Comparison of ENCODE assay signal across 25 cellular contexts in genomic region chr6:5367510-5367909, GRCh38.
"Had no signal": no experiment of that assay in that cellular context is flagged by ENCODE, and none has a peak within 500 bp of the region (broad histone marks: within the 10 kb centered on the region; RNA-seq: fewer than 3 reads in every experiment).

No MANE protein-coding gene starts in this region.

- H3K27ac ChIP-seq: colonic mucosa, lower lobe of right lung, neutrophil, parathyroid adenoma, right lobe of liver, suprapubic skin, transverse colon, upper lobe of right lung, uterus had no signal

- H3K4me3 ChIP-seq: colonic mucosa, esophagus squamous epithelium, lower lobe of right lung, right lobe of liver, suprapubic skin, transverse colon, upper lobe of right lung, uterus had no signal

- H3K27me3 ChIP-seq: colonic mucosa, esophagus squamous epithelium, neutrophil, right lobe of liver, suprapubic skin, transverse colon, upper lobe of right lung, uterus had no signal

- H3K9ac ChIP-seq: parathyroid adenoma had no signal

- H3K4me1 ChIP-seq: colonic mucosa, lower lobe of right lung, parathyroid adenoma, right lobe of liver, upper lobe of right lung, uterus had no signal

- ATAC-seq: lower lobe of right lung; natural killer cell; right lobe of liver; stimulated activated naive CD8-positive, alpha-beta T cell treated with anti-CD3 and anti-CD28 coated beads, Interleukin-15, amount 100 ng/mL, for 72 hours; upper lobe of right lung had no signal

- H2AFZ ChIP-seq: parathyroid adenoma had no signal

- H3K9me3 ChIP-seq: colonic mucosa, esophagus squamous epithelium, lower lobe of right lung, neutrophil, right lobe of liver, suprapubic skin, transverse colon, upper lobe of right lung, uterus had no signal

- H3K36me3 ChIP-seq: colonic mucosa, right lobe of liver, suprapubic skin, transverse colon had no signal

- DNase-seq: colonic mucosa; effector CD8-positive, alpha-beta T cell; endodermal cell; esophagus squamous epithelium; hypothalamus; immature natural killer cell; islet precursor cell; kidney glomerular epithelial cell; left ventricle myocardium superior; lower lobe of right lung; natural killer cell; right lobe of liver; stimulated activated CD4-positive, alpha-beta T cell treated with anti-CD3 and anti-CD28 coated beads, Interleukin-15, amount 100 ng/mL, for 24 hours; stimulated activated CD4-positive, alpha-beta T cell treated with anti-CD3 and anti-CD28 coated beads, Interleukin-2, amount 100 ng/mL, for 48 hours; stimulated activated CD8-positive, alpha-beta memory T cell treated with anti-CD3 and anti-CD28 coated beads, Interleukin-4, amount 100 ng/mL, for 48 hours; stimulated activated naive CD4-positive, alpha-beta T cell; stimulated activated naive CD8-positive, alpha-beta T cell treated with anti-CD3 and anti-CD28 coated beads, Interleukin-15, amount 100 ng/mL, for 72 hours; transverse colon; upper lobe of right lung; uterus had no signal

- FAIRE-seq: frontal cortex, small intestine had no signal
